Comparison of ENCODE assay signal across 8 cellular contexts in genomic region chr1:234955107-234955731, GRCh38.
DNase-seq lines count a peak whose midpoint lies in the region; FAIRE-seq and TF ChIP-seq lines count a peak whose summit lies in the region.

No MANE protein-coding gene starts in this region.

- H3K23ac ChIP-seq in neuronal stem cell (ENCODE audit: low read depth, low read length, poor library complexity): no peak overlapping the region

- no peak overlapping the region for H3K4me3 ChIP-seq in esophagus (ENCODE audit: low read depth in 1 of 2, low read length in 2 of 2)
- H3K4me3 ChIP-seq in neuronal stem cell (ENCODE audit: low read length in 2 of 2): no peak overlapping the region

- TF ChIP-seq CTCF in chondrocyte (IDR thresholded peaks at IDR 0.05): no peak

- no peak overlapping the region for H3K4me2 ChIP-seq in neuronal stem cell (ENCODE audit: insufficient read depth, low read length, poor library complexity, severe bottlenecking)

- H2AFZ ChIP-seq in neuronal stem cell (ENCODE audit: low read length): peak overlapping the region; percentile 30

- H3K27ac Mint-ChIP-seq in activated naive CD4-positive, alpha-beta T cell treated with anti-CD3 and anti-CD28 coated beads, Interleukin-2, amount 50 U/mL, for 24 hours: peak overlapping the region; percentile 77
- no peak overlapping the region for H3K27ac Mint-ChIP-seq in chondrocyte (ENCODE audit: unreplicated experiment)

- no peaks in the 10 kb centered on the region for H3K27me3 ChIP-seq in esophagus (ENCODE audit: control insufficient read depth in 1 of 2, insufficient read depth in 2 of 2, low read length in 2 of 2)
- no peaks in the 10 kb centered on the region for H3K27me3 ChIP-seq in neuronal stem cell (ENCODE audit: control insufficient read depth in 3 of 3, insufficient read depth in 3 of 3, low read depth in 1 of 3, low read length in 3 of 3)

- no peak overlapping the region for H4K91ac ChIP-seq in neuronal stem cell (ENCODE audit: low read depth, low read length, poor library complexity)

- H3K27ac ChIP-seq in esophagus (ENCODE audit: low read depth in 2 of 2, low read length in 1 of 2) (peak overlapping the region; percentile 69 to 82), neuronal stem cell (replicated peaks; ENCODE audit: low read length) (no peak overlapping the region)

- H4K8ac ChIP-seq in neuronal stem cell (ENCODE audit: low read depth, low read length): no peak overlapping the region

- H3K79me1 ChIP-seq in neuronal stem cell (ENCODE audit: low read depth, low read length): no peaks in the 10 kb centered on the region

- H3K4me1 Mint-ChIP-seq in activated naive CD4-positive, alpha-beta T cell treated with anti-CD3 and anti-CD28 coated beads, Interleukin-2, amount 50 U/mL, for 24 hours: peaks cover 44% of the 10 kb centered on the region
- H3K4me1 Mint-ChIP-seq in chondrocyte (ENCODE audit: low read depth): peaks cover 38% of the 10 kb centered on the region

- H3K9me3 Mint-ChIP-seq in activated naive CD4-positive, alpha-beta T cell treated with anti-CD3 and anti-CD28 coated beads, Interleukin-2, amount 50 U/mL, for 24 hours: no peaks in the 10 kb centered on the region
- no peaks in the 10 kb centered on the region for H3K9me3 Mint-ChIP-seq in chondrocyte (ENCODE audit: low read depth)

- WGBS in esophagus, 2 donors: 60 to 74% methylated on average over 11 of the region's 11 CpGs
- WGBS in neuronal stem cell (ENCODE audit: extremely low coverage in 2 of 2, insufficient read length in 2 of 2, insufficient replicate concordance in 1 of 2), 2 donors: no CpG with 5 or more reads among the region's 11 CpGs

- H2AK5ac ChIP-seq in neuronal stem cell (ENCODE audit: low read depth, low read length): no peak overlapping the region

- no peak overlapping the region for H2BK120ac ChIP-seq in neuronal stem cell (ENCODE audit: low read depth, low read length)

- H2BK12ac ChIP-seq in neuronal stem cell (ENCODE audit: low read length): no peak overlapping the region

- no peaks in the 10 kb centered on the region for H3K27me3 Mint-ChIP-seq in activated naive CD4-positive, alpha-beta T cell treated with anti-CD3 and anti-CD28 coated beads, Interleukin-2, amount 50 U/mL, for 24 hours
- H3K27me3 Mint-ChIP-seq in chondrocyte (ENCODE audit: low read depth): no peaks in the 10 kb centered on the region

- H3K9me3 ChIP-seq in esophagus (ENCODE audit: control insufficient read depth in 2 of 2, insufficient read depth in 1 of 2, low read depth in 1 of 2, low read length in 1 of 2) (no peaks in the 10 kb centered on the region), neuronal stem cell (replicated peaks in 1 of 2; ENCODE audit: control insufficient read depth in 2 of 2, insufficient read depth in 1 of 2, low read depth in 1 of 2, low read length in 2 of 2) (peaks cover 0 to 8% of the 10 kb centered on the region in 2 donors)

- no peak overlapping the region for H3K4me3 Mint-ChIP-seq in activated naive CD4-positive, alpha-beta T cell treated with anti-CD3 and anti-CD28 coated beads, Interleukin-2, amount 50 U/mL, for 24 hours
- H3K4me3 Mint-ChIP-seq in chondrocyte (ENCODE audit: unreplicated experiment): no peak overlapping the region

- no peak for DNase-seq in activated naive CD4-positive, alpha-beta T cell (lab: John Stamatoyannopoulos, UW)
- peak; percentile 81 to 88 for DNase-seq in SHP77 (lab: John Stamatoyannopoulos, UW)
- DNase-seq in neuronal stem cell (ENCODE audit: low spot score): no peak
- DNase-seq in chondrocyte (ENCODE audit: low spot score): no peak
- DNase-seq in EL: no peak
- no peak for DNase-seq in GM19239 (ENCODE audit: insufficient read length, low spot score)

- no peaks in the 10 kb centered on the region for H3K36me3 ChIP-seq in esophagus (ENCODE audit: control insufficient read depth in 2 of 2, insufficient read depth in 2 of 2, low read length in 1 of 2)
- H3K36me3 ChIP-seq in neuronal stem cell (replicated peaks in 1 of 2; ENCODE audit: control insufficient read depth in 2 of 2, insufficient read depth in 2 of 2, low read length in 2 of 2): no peaks in the 10 kb centered on the region

- H2BK5ac ChIP-seq in neuronal stem cell (ENCODE audit: low read length): no peak overlapping the region

- no peaks in the 10 kb centered on the region for H3K36me3 Mint-ChIP-seq in activated naive CD4-positive, alpha-beta T cell treated with anti-CD3 and anti-CD28 coated beads, Interleukin-2, amount 50 U/mL, for 24 hours
- H3K36me3 Mint-ChIP-seq in chondrocyte (ENCODE audit: low read depth): no peaks in the 10 kb centered on the region

- no peak overlapping the region for H3K14ac ChIP-seq in neuronal stem cell (ENCODE audit: low read length)

- no peak for FAIRE-seq in GM19239 (lab: Jason Lieb, UNC)

- no peak overlapping the region for H2BK15ac ChIP-seq in neuronal stem cell (ENCODE audit: low read length)

- H3K18ac ChIP-seq in neuronal stem cell (ENCODE audit: low read length): peak overlapping the region; percentile 0

- H3K4ac ChIP-seq in neuronal stem cell (ENCODE audit: low read length): no peak overlapping the region

- no peak overlapping the region for H3K9ac ChIP-seq in neuronal stem cell (ENCODE audit: low read depth, low read length, poor library complexity)

- H3K4me1 ChIP-seq in esophagus (ENCODE audit: control insufficient read depth in 2 of 2, insufficient read depth in 2 of 2, low read length in 1 of 2): peaks cover 3 to 6% of the 10 kb centered on the region in 2 donors
- peaks cover 28 to 54% of the 10 kb centered on the region in 2 donors for H3K4me1 ChIP-seq in neuronal stem cell (ENCODE audit: control insufficient read depth in 2 of 2, insufficient read depth in 1 of 2, low read depth in 1 of 2, low read length in 2 of 2)

Comparison
In these comparisons a context has a peak if more than half of its experiments do, and no peak if none do; other contexts are left out.
1. DNase-seq: peak in SHP77 (2 of 2); none in activated naive CD4-positive, alpha-beta T cell (0 of 4), neuronal stem cell (single experiment), chondrocyte (single experiment), EL (single experiment) and GM19239 (single experiment).